ENCODE assay signal across 17 cellular contexts in genomic region chr4:160364217-160364616, GRCh38.
"Had no signal": no experiment of that assay in that cellular context is flagged by ENCODE, and none has a peak within 500 bp of the region (broad histone marks: within the 10 kb centered on the region; RNA-seq: fewer than 3 reads in every experiment).

No MANE protein-coding gene starts in this region.

- DNase-seq: KBM-7, MM.1S, NCI-H1092 treated with DMSO at 0.1 percent for 48 hours, NCI-H1436, NCI-H187, NCI-H2029 treated with DMSO at 0.1 percent for 48 hours, NCI-H2171 treated with DMSO at 0.1 percent for 48 hours, NCI-H345, NCI-H446 treated with DMSO at 0.1 percent for 48 hours, NCI-H774, Right ventricle myocardium superior, RPMI8226, SIG-M5, T-cell had no signal

- H3K4me1 ChIP-seq: SJSA1 had no signal

- H3K27ac Mint-ChIP-seq: T-cell had no signal

- H3K9me3 ChIP-seq: SJSA1 had no signal

- H3K4me3 Mint-ChIP-seq: T-cell had no signal

- H3K36me3 Mint-ChIP-seq: T-cell had no signal

- H3K27ac ChIP-seq: HL-60, SJSA1, SK-N-MC had no signal

- H3K27me3 ChIP-seq: SJSA1 had no signal

- H3K4me3 ChIP-seq: SJSA1, SK-N-MC had no signal

- H3K4me1 Mint-ChIP-seq: T-cell had no signal

- H3K36me3 ChIP-seq: SJSA1 had no signal

- H3K27me3 Mint-ChIP-seq: T-cell had no signal
